In genomic region chr14:103436533-103436932, GRCh38 we compare ENCODE assay signal across 26 cellular contexts. TPM values are rescaled to one million over a fixed set of nuclear protein-coding genes. Genes with fewer than 3 reads are reported as not detected.
DNase-seq lines count a peak whose midpoint lies in the region; ATAC-seq and TF ChIP-seq lines count a peak whose summit lies in the region.
"Had no signal": no experiment of that assay in that cellular context is flagged by ENCODE, and none has a peak within 500 bp of the region (broad histone marks: within the 10 kb centered on the region; RNA-seq: fewer than 3 reads in every experiment).

No MANE protein-coding gene starts in this region.

- POLR2A ChIA-PET in AG04450 (lab: Yijun Ruan, JAX) = interaction anchor here (0.6 kb wide), 1 partner anchor 15 kb away, joined by 3 read pairs; no protein-coding TSS in a partner anchor

- ATAC-seq in stimulated activated naive CD8-positive, alpha-beta T cell treated with anti-CD3 and anti-CD28 coated beads, Interleukin-15, Interleukin-2, amounts not matched to agents 100 U/mL and 50 U/mL, for 24 hours = no peak
- ATAC-seq in GM21786 (IDR thresholded peaks at IDR 0.05; ENCODE audit: unreplicated experiment) = no peak
- ATAC-seq: activated naive CD8-positive, alpha-beta T cell treated with anti-CD3 and anti-CD28 coated beads, Interleukin-2, amount 50 U/mL, for 24 hours; left lung; T-helper 17 cell; WTC11 had no signal

- CTCF ChIA-PET in AG04450 (lab: Charles Lee) = interaction anchor here (1.9 kb wide), 1 partner anchor 44 kb away, joined by 6 read pairs; no protein-coding TSS in a partner anchor

- no peak for TF ChIP-seq CTCF in AG04450 (IDR thresholded peaks at IDR 0.05; ENCODE audit: low read depth, low read length)
- no peak for TF ChIP-seq CTCF in astrocyte of the spinal cord (IDR thresholded peaks at IDR 0.05; ENCODE audit: low read depth, low read length)
- TF ChIP-seq CTCF in GM13976 (IDR thresholded peaks at IDR 0.05; ENCODE audit: borderline replicate concordance, control extremely low read depth, extremely low read depth, insufficient read depth, missing control alignments) = no peak

- H3K9me3 ChIP-seq in AG04450 (ENCODE audit: control insufficient read depth, insufficient read depth, low read length) = no peaks in the 10 kb centered on the region
- H3K9me3 ChIP-seq: left lung, right atrium auricular region had no signal

- H3K4me3 ChIP-seq in AG04450 (ENCODE audit: low read depth, low read length) (no peak overlapping the region), astrocyte of the spinal cord (ENCODE audit: low read depth, low read length) (no peak overlapping the region)
- H3K4me3 ChIP-seq: left lung, right atrium auricular region had no signal

- no peak for DNase-seq in AG04450 (ENCODE audit: low read depth, low spot score)
- peak; percentile 26 for DNase-seq in HT1080 (ENCODE audit: low read depth)
- DNase-seq in astrocyte of the spinal cord (ENCODE audit: low read depth, low spot score) = peak; percentile 23
- peak; percentile 82 for DNase-seq in iris pigment epithelial cell (ENCODE audit: low read depth)
- no peak for DNase-seq in NCI-H446 treated with DMSO at 0.1 percent for 48 hours (lab: John Stamatoyannopoulos, UW)
- no peak for DNase-seq in stimulated activated naive CD8-positive, alpha-beta T cell treated with anti-CD3 and anti-CD28 coated beads, Interleukin-15, Interleukin-2, amounts not matched to agents 100 U/mL and 50 U/mL, for 24 hours
- DNase-seq in GM13976 (ENCODE audit: low spot score) = no peak
- DNase-seq: activated CD8-positive, alpha-beta memory T cell treated with anti-CD3 and anti-CD28 coated beads for 24 hours; activated naive CD8-positive, alpha-beta T cell treated with anti-CD3 and anti-CD28 coated beads, Interleukin-2, amount 50 U/mL, for 24 hours; AML-193; caudate nucleus; effector CD4-positive, alpha-beta T cell; foreskin melanocyte; GF-D8; left lung; NCI-H1436; NCI-H2227 treated with DMSO at 0.1 percent for 48 hours; nucleus accumbens; SHP77 treated with DMSO at 0.1 percent for 48 hours; stimulated activated CD4-positive, alpha-beta T cell treated with anti-CD3 and anti-CD28 coated beads, Interleukin-1b, Interleukin-23, amount 100 ng/mL, for 48 hours; T-helper 17 cell had no signal

- no peaks in the 10 kb centered on the region for H3K27me3 ChIP-seq in AG04450 (ENCODE audit: control insufficient read depth, insufficient read depth, low read length)
- H3K27me3 ChIP-seq: left lung, right atrium auricular region had no signal

- in situ Hi-C loops in astrocyte of the spinal cord (cut with HindIII; ENCODE audit: low sequenced_read_pairs) (no loop called here), GM13976 (cut with MboI; ENCODE audit: low sequenced_read_pairs, unreplicated experiment) (no loop called here)

- H3K27ac ChIP-seq in AG04450 (ENCODE audit: low read depth, low read length) = peak overlapping the region; percentile 4
- H3K27ac ChIP-seq: HL-60, KMS-11, left lung had no signal

RNA-seq across cellular contexts. Expression of gene MARK3, which starts 51.3 kb away (rescaled TPM):
- polyA plus RNA-seq in AG04450 (2011; rRNA removed) = 81.3 and 109 TPM in 2 replicates
- polyA minus RNA-seq in AG04450 (2011; rRNA and poly(A)+ RNA removed) = 91.3 and 104 TPM in 2 replicates
- total RNA-seq in HT1080 (2014; rRNA removed; shearing (Covaris generic)) = 76.6 and 77.7 TPM in 2 replicates
- 90.3 and 99.5 TPM in 2 replicates for polyA plus RNA-seq in HT1080 (2015; cell fraction: cytosol; rRNA removed)
- 178 and 188 TPM in 2 replicates for polyA plus RNA-seq in HT1080 (2015; cell fraction: nucleus; rRNA removed)

Comparison
In these comparisons a context has a peak if more than half of its experiments do, and no peak if none do; other contexts are left out.
1. DNase-seq: peak in HT1080 (single experiment), astrocyte of the spinal cord (single experiment) and iris pigment epithelial cell (single experiment); none in AG04450 (single experiment), NCI-H446 treated with DMSO at 0.1 percent for 48 hours (single experiment), stimulated activated naive CD8-positive, alpha-beta T cell treated with anti-CD3 and anti-CD28 coated beads, Interleukin-15, Interleukin-2, amounts not matched to agents 100 U/mL and 50 U/mL, for 24 hours (single experiment) and GM13976 (single experiment).